In genomic region chr1:209585672-209586071, GRCh38 we compare ENCODE assay signal across 9 cellular contexts. TPM values are rescaled to one million over a fixed set of nuclear protein-coding genes. Genes with fewer than 3 reads are reported as not detected.
A peak's percentile ranks its signal among the peaks of the same experiment; 100 is the strongest.
DNase-seq lines count a peak whose midpoint lies in the region; FAIRE-seq and TF ChIP-seq lines count a peak whose summit lies in the region.
"Had no signal": no experiment of that assay in that cellular context is flagged by ENCODE, and none has a peak within 500 bp of the region (broad histone marks: within the 10 kb centered on the region; RNA-seq: fewer than 3 reads in every experiment).

No MANE protein-coding gene starts in this region.

- TF ChIP-seq CTCF in GM10266 (IDR thresholded peaks at IDR 0.05; ENCODE audit: control insufficient read depth, insufficient read depth, low read depth, missing control alignments) = no peak
- TF ChIP-seq CTCF in vagina (IDR thresholded peaks at IDR 0.05) = no peak

- H3K9me3 ChIP-seq in skeletal muscle satellite cell (replicated peaks; ENCODE audit: low read length) = no peaks in the 10 kb centered on the region
- H3K9me3 ChIP-seq in vagina = no peaks in the 10 kb centered on the region
- H3K9me3 ChIP-seq: neutrophil had no signal

- H3K27ac ChIP-seq in vagina = no peak overlapping the region
- H3K27ac ChIP-seq: neutrophil had no signal

- H3K4me2 ChIP-seq in skeletal muscle satellite cell (ENCODE audit: low read length) = peak overlapping the region; percentile 59

- intact Hi-C loops in vagina (cut with DNase I) = no loop called here

- no peak overlapping the region for H3K9ac ChIP-seq in skeletal muscle satellite cell (ENCODE audit: low read depth, low read length)

- H3K27me3 ChIP-seq in skeletal muscle satellite cell (ENCODE audit: control insufficient read depth, insufficient read depth, low read length) = peaks cover 45% of the 10 kb centered on the region
- no peaks in the 10 kb centered on the region for H3K27me3 ChIP-seq in vagina

- no peak for FAIRE-seq in urothelium cell line (lab: Jason Lieb, UNC)

- H3K36me3 ChIP-seq in skeletal muscle satellite cell (ENCODE audit: insufficient read depth, low read length) (no peaks in the 10 kb centered on the region), vagina (no peaks in the 10 kb centered on the region)
- H3K36me3 ChIP-seq: neutrophil had no signal

- no peaks in the 10 kb centered on the region for H3K4me1 ChIP-seq in skeletal muscle satellite cell (ENCODE audit: control insufficient read depth, insufficient read depth, low read length)
- H3K4me1 ChIP-seq in vagina = peaks cover 9% of the 10 kb centered on the region

- TF ChIP-seq POLR2A in vagina (IDR thresholded peaks at IDR 0.05) = no peak

- peak; percentile 9 for DNase-seq in stimulated activated CD4-positive, alpha-beta T cell treated with anti-CD3 and anti-CD28 coated beads, Interleukin-15, amount 100 ng/mL, for 24 hours
- no peak for DNase-seq in stimulated activated CD4-positive, alpha-beta T cell treated with anti-CD3 and anti-CD28 coated beads, Interleukin-2, amount 100 ng/mL, for 48 hours
- DNase-seq in activated naive CD4-positive, alpha-beta T cell treated with anti-CD3 and anti-CD28 coated beads, Interleukin-2, amount 50 U/mL, for 16 hours = peak; percentile 17
- peak; percentile 45 to 47 for DNase-seq in hippocampal formation (lab: John Stamatoyannopoulos, UW)
- DNase-seq in urothelium cell line (ENCODE audit: low spot score) = no peak
- no peak for DNase-seq in GM10266 (ENCODE audit: extremely low spot score)
- no peak for DNase-seq in vagina (ENCODE audit: extremely low spot score in 2 of 2)

- H3K4me3 ChIP-seq in skeletal muscle satellite cell (ENCODE audit: low read length) = peak overlapping the region; percentile 32
- no peak overlapping the region for H3K4me3 ChIP-seq in vagina

RNA-seq across cellular contexts. Expression of gene CAMK1G, which starts 2.2 kb away (rescaled TPM):
- under 0.01 TPM in 1 of 2 replicates, not detected in the other for total RNA-seq in skeletal muscle satellite cell (2012; rRNA removed)
- total RNA-seq in vagina = not detected

Comparison
In these comparisons a context has a peak if more than half of its experiments do, and no peak if none do; other contexts are left out.
1. DNase-seq: peak in stimulated activated CD4-positive, alpha-beta T cell treated with anti-CD3 and anti-CD28 coated beads, Interleukin-15, amount 100 ng/mL, for 24 hours (single experiment), activated naive CD4-positive, alpha-beta T cell treated with anti-CD3 and anti-CD28 coated beads, Interleukin-2, amount 50 U/mL, for 16 hours (single experiment) and hippocampal formation (2 of 2); none in stimulated activated CD4-positive, alpha-beta T cell treated with anti-CD3 and anti-CD28 coated beads, Interleukin-2, amount 100 ng/mL, for 48 hours (0 of 2), urothelium cell line (single experiment), GM10266 (single experiment) and vagina (0 of 2).